ENCODE assay signal across 1 cellular context in genomic region chr1:111448918-111449702, GRCh38.
TF ChIP-seq lines count a peak whose summit lies in the region.

Gene ATP5PB, plus strand, starts transcription at chr1:111449464. Its CDS starts 78 bp downstream, at chr1:111449542.
Gene WDR77, minus strand, starts transcription at chr1:111449256. Its CDS starts 87 bp downstream, at chr1:111449169.

TF ChIP-seq in GM23338, 12 proteins besides CTCF, POLR2A, EP300 and RAD21 (continued from another document):
- TF ChIP-seq POLR2AphosphoS5 (IDR thresholded peaks at IDR 0.05; ENCODE audit: low read depth) (peak; percentile 79), CREB1 (CRISPR knock-in tag; IDR thresholded peaks at IDR 0.05; ENCODE audit: low read depth) (no peak), REST (IDR thresholded peaks at IDR 0.05; ENCODE audit: unreplicated experiment) (peak; percentile 19), ZNF331 (CRISPR knock-in tag; IDR thresholded peaks at IDR 0.05; ENCODE audit: low read depth) (no peak)
